In genomic region chr19:39832341-39833083, GRCh38 we compare ENCODE assay signal across 8 cellular contexts. TPM values are rescaled to one million over a fixed set of nuclear protein-coding genes. Genes with fewer than 3 reads are reported as not detected.
DNase-seq lines count a peak whose midpoint lies in the region; ATAC-seq and TF ChIP-seq lines count a peak whose summit lies in the region.

No MANE protein-coding gene starts in this region.

- H3K27ac ChIP-seq in WERI-Rb-1: peak overlapping the region; percentile 90

- H3K9me3 ChIP-seq in WERI-Rb-1 (ENCODE audit: severe bottlenecking): no peaks in the 10 kb centered on the region

- peak overlapping the region; percentile 78 for H3K4me3 ChIP-seq in GM12864 (ENCODE audit: low read depth, low read length)
- H3K4me3 ChIP-seq in WERI-Rb-1 (ENCODE audit: low read depth, low read length): peak overlapping the region; percentile 89
- peak overlapping the region; percentile 85 for H3K4me3 ChIP-seq in fibroblast of villous mesenchyme (ENCODE audit: low read depth, low read length)
- H3K4me3 ChIP-seq in retinal pigment epithelial cell (ENCODE audit: low read length): peak overlapping the region; percentile 80

- H3K36me3 ChIP-seq in WERI-Rb-1: peaks cover 79% of the 10 kb centered on the region

- TF ChIP-seq CTCF in GM12864 (IDR thresholded peaks at IDR 0.05; ENCODE audit: low read depth, low read length, missing control alignments) (no peak), WERI-Rb-1 (IDR thresholded peaks at IDR 0.05; ENCODE audit: low read depth, low read length) (no peak), fibroblast of villous mesenchyme (IDR thresholded peaks at IDR 0.05; ENCODE audit: insufficient read depth, low read depth, low read length) (no peak), retinal pigment epithelial cell (conservative IDR thresholded peaks at IDR 0.05; ENCODE audit: low read depth, low read length) (no peak)

- DNase-seq in GM12864 (ENCODE audit: low read depth): no peak
- DNase-seq in WERI-Rb-1: no peak
- no peak for DNase-seq in fibroblast of villous mesenchyme (ENCODE audit: low read depth)
- no peak for DNase-seq in retinal pigment epithelial cell (ENCODE audit: low read depth)
- DNase-seq in NCI-H1436 treated with DMSO at 0.1 percent for 48 hours (lab: John Stamatoyannopoulos, UW): no peak
- no peak for DNase-seq in SHP77 treated with DMSO at 0.1 percent for 48 hours (lab: John Stamatoyannopoulos, UW)
- DNase-seq in islet precursor cell: no peak

- ATAC-seq in GM21723 (IDR thresholded peaks at IDR 0.05; ENCODE audit: unreplicated experiment): no peak

- H3K27me3 ChIP-seq in WERI-Rb-1 (ENCODE audit: insufficient read depth, low read depth, severe bottlenecking): no peaks in the 10 kb centered on the region

RNA-seq across cellular contexts. Expression of gene DYRK1B, which starts 1.4 kb away (rescaled TPM):
- total RNA-seq in fibroblast of villous mesenchyme: 9.7 and 10.4 TPM in 2 replicates

RNA-seq across cellular contexts. Expression of gene FBL, which starts 13.7 kb away (rescaled TPM):
- 83.3 and 114 TPM in 2 replicates for total RNA-seq in fibroblast of villous mesenchyme

RNA-seq across cellular contexts. Expression of gene LEUTX, which starts 53.9 kb away (rescaled TPM):
- total RNA-seq in fibroblast of villous mesenchyme: not detected in 2 replicates
